ENCODE assay signal across 24 cellular contexts in genomic region chr7:7231865-7232264, GRCh38.
"Had no signal": no experiment of that assay in that cellular context is flagged by ENCODE, and none has a peak within 500 bp of the region (broad histone marks: within the 10 kb centered on the region; RNA-seq: fewer than 3 reads in every experiment).

No MANE protein-coding gene starts in this region.

- H3K4me1 ChIP-seq: body of pancreas, heart right ventricle, upper lobe of left lung had no signal

- H3K4me3 ChIP-seq: body of pancreas, cardiac muscle cell, heart right ventricle, smooth muscle cell, upper lobe of left lung had no signal

- H3K27me3 ChIP-seq: body of pancreas, cardiac muscle cell, heart right ventricle, upper lobe of left lung had no signal

- H3K27ac ChIP-seq: body of pancreas, cardiac muscle cell, heart right ventricle, upper lobe of left lung had no signal

- H3K4me3 Mint-ChIP-seq: activated CD4-positive, alpha-beta T cell treated with anti-CD3 and anti-CD28 coated beads, Interleukin-2, amount 10 ng/mL, durations not matched to agents 24 days and 14 days; activated CD8-positive, alpha-beta T cell treated with anti-CD3 and anti-CD28 coated beads, Interleukin-2, amount 10 ng/mL, durations not matched to agents 7 days and 5 days; nephron progenitor cell; T-helper 17 cell had no signal

- ATAC-seq: activated CD4-positive, CD25-positive, alpha-beta regulatory T cell treated with anti-CD3 and anti-CD28 coated beads, Interleukin-2, amount 50 U/mL, for 24 hours; activated CD8-positive, alpha-beta T cell treated with anti-CD3 and anti-CD28 coated beads, Interleukin-2, amount 10 ng/mL, durations not matched to agents 7 days and 5 days; body of pancreas; heart right ventricle; left cardiac atrium; sciatic nerve; T-helper 17 cell had no signal

- H3K9me3 ChIP-seq: body of pancreas had no signal

- H3K36me3 ChIP-seq: cardiac muscle cell had no signal

- H3K27me3 Mint-ChIP-seq: activated CD4-positive, alpha-beta T cell treated with anti-CD3 and anti-CD28 coated beads, Interleukin-2, amount 10 ng/mL, durations not matched to agents 24 days and 14 days; T-helper 17 cell had no signal

- DNase-seq: activated CD4-positive, alpha-beta T cell treated with anti-CD3 and anti-CD28 coated beads, Interleukin-2, amount 10 ng/mL, durations not matched to agents 24 days and 14 days; activated CD8-positive, alpha-beta T cell treated with anti-CD3 and anti-CD28 coated beads, Interleukin-2, amount 10 ng/mL, durations not matched to agents 7 days and 5 days; activated naive CD4-positive, alpha-beta T cell treated with Interleukin-2 at 50 U/mL for 16 hours; activated T-cell treated with anti-CD3 and anti-CD28 coated beads, Interleukin-2, amount 50 U/mL, for 1 hour; anterior cingulate cortex; body of pancreas; effector CD4-positive, alpha-beta T cell; erythroblast; foreskin fibroblast; heart right ventricle; islet precursor cell; left cardiac atrium; midbrain; nephron progenitor cell; stimulated activated CD4-positive, alpha-beta T cell treated with anti-CD3 and anti-CD28 coated beads, Interleukin-15, amount 100 ng/mL, for 24 hours; stimulated activated CD8-positive, alpha-beta memory T cell treated with anti-CD3 and anti-CD28 coated beads, Interleukin-4, amount 100 ng/mL, for 48 hours; stimulated activated naive CD4-positive, alpha-beta T cell treated with Interleukin-2 at 50 U/mL for 16 hours; SW 1271; T-helper 17 cell had no signal

- H3K4me2 ChIP-seq: smooth muscle cell had no signal

- H3K27ac Mint-ChIP-seq: activated CD8-positive, alpha-beta T cell treated with anti-CD3 and anti-CD28 coated beads, Interleukin-2, amount 10 ng/mL, durations not matched to agents 7 days and 5 days; nephron progenitor cell; T-helper 17 cell had no signal
